13 cellular contexts compared by ENCODE assay signal in genomic region chr7:5494320-5494682, GRCh38. TPM values are rescaled to one million over a fixed set of nuclear protein-coding genes. Genes with fewer than 3 reads are reported as not detected.
DNase-seq lines count a peak whose midpoint lies in the region; ATAC-seq and TF ChIP-seq lines count a peak whose summit lies in the region.
"Had no signal": no experiment of that assay in that cellular context is flagged by ENCODE, and none has a peak within 500 bp of the region (broad histone marks: within the 10 kb centered on the region; RNA-seq: fewer than 3 reads in every experiment).

No MANE protein-coding gene starts in this region.

- no peaks in the 10 kb centered on the region for H3K27me3 ChIP-seq in BLaER1 treated with 17β-estradiol and CSF1 and Interleukin-3, amounts not matched to agents 10 nM and 100 nM
- H3K27me3 ChIP-seq in HCT116 (ENCODE audit: insufficient read depth, low read length) (no peaks in the 10 kb centered on the region), muscle layer of colon (ENCODE audit: control insufficient read depth in 1 of 2, insufficient read depth in 2 of 2, low read length in 2 of 2) (no peaks in the 10 kb centered on the region)
- H3K27me3 ChIP-seq: adrenal gland, upper lobe of right lung had no signal

- H3K27me3 Mint-ChIP-seq in T-helper 17 cell, result no peaks in the 10 kb centered on the region

- no peak for ATAC-seq in HCT116
- no peak for ATAC-seq in T-helper 17 cell

- no peaks in the 10 kb centered on the region for H3K9me2 ChIP-seq in HCT116 (ENCODE audit: insufficient read depth)

- H3K79me2 ChIP-seq in HCT116 (ENCODE audit: insufficient read depth, low read length), result peaks cover 15% of the 10 kb centered on the region; the same call in 1 of the 2 replicates

- peaks cover 35 to 53% (median 45%) of the 10 kb centered on the region in 10 experiments for H3K4me1 ChIP-seq in BLaER1 treated with 17β-estradiol and CSF1 and Interleukin-3, amounts not matched to agents 10 nM and 100 nM
- H3K4me1 ChIP-seq in HCT116 (ENCODE audit: control insufficient read depth in 1 of 2, insufficient read depth in 2 of 2, low read length in 2 of 2) (peaks cover 8 to 22% of the 10 kb centered on the region in 2 experiments; a peak in 3 of 4 replicates), muscle layer of colon (ENCODE audit: insufficient read depth, low read length) (peaks cover 36% of the 10 kb centered on the region)

- no peak overlapping the region for H3K27ac ChIP-seq in BLaER1 treated with 17β-estradiol and CSF1 and Interleukin-3, amounts not matched to agents 10 nM and 100 nM
- H3K27ac ChIP-seq in HCT116 (ENCODE audit: low read depth, low read length) (peak overlapping the region; percentile 13; the same call in 1 of the 2 replicates), muscle layer of colon (ENCODE audit: low read depth, low read length) (peak overlapping the region; percentile 72), caudate nucleus (ENCODE audit: low read depth, low read length) (no peak overlapping the region)
- H3K27ac ChIP-seq: upper lobe of right lung had no signal

- TF ChIP-seq CTCF in HCT116 (IDR thresholded peaks at IDR 0.05 in 2 of 3, conservative IDR thresholded peaks at IDR 0.05 in 1 of 3; ENCODE audit: borderline replicate concordance in 1 of 3, insufficient read depth in 1 of 3, low read depth in 2 of 3, low read length in 2 of 3), result no peak

- H3K9me3 ChIP-seq in BLaER1 treated with 17β-estradiol and CSF1 and Interleukin-3, amounts not matched to agents 10 nM and 100 nM (replicated peaks in 1 of 11), result no peaks in the 10 kb centered on the region
- H3K9me3 ChIP-seq in HCT116 (ENCODE audit: control insufficient read depth in 1 of 2, insufficient read depth in 1 of 2, low read depth in 1 of 2, low read length in 2 of 2), result no peaks in the 10 kb centered on the region
- H3K9me3 ChIP-seq in T-helper 17 cell (ENCODE audit: control insufficient read depth, low read length, poor library complexity, severe bottlenecking), result no peaks in the 10 kb centered on the region
- no peaks in the 10 kb centered on the region for H3K9me3 ChIP-seq in muscle layer of colon (ENCODE audit: low read length)
- H3K9me3 ChIP-seq: adrenal gland, Caco-2, prostate gland, upper lobe of right lung had no signal

- no peak for TF ChIP-seq POLR2A in HCT116 (IDR thresholded peaks at IDR 0.05; ENCODE audit: borderline replicate concordance, extremely low read depth, insufficient read depth, insufficient read length)

- no peak for TF ChIP-seq RAD21 in HCT116 (IDR thresholded peaks at IDR 0.05; ENCODE audit: low read depth)

- CTCF ChIA-PET in HCT116 (lab: Charles Lee), result interaction anchor here (0.7 to 2.8 kb wide), 8 partner anchors 15 to 333 kb away, joined by 3 to 37 read pairs (median 4); no protein-coding TSS in a partner anchor

- no peak overlapping the region for H3K27ac Mint-ChIP-seq in T-helper 17 cell

- BruUV-seq in HCT116 (replicated peaks; lab: Mats Ljungman, UMichigan), result no TSS peak

- no peaks in the 10 kb centered on the region for H3K36me3 Mint-ChIP-seq in T-helper 17 cell (ENCODE audit: low read depth)

- no peak overlapping the region for H3K9ac ChIP-seq in BLaER1 treated with 17β-estradiol and CSF1 and Interleukin-3, amounts not matched to agents 10 nM and 100 nM
- no peak overlapping the region for H3K9ac ChIP-seq in HCT116 (ENCODE audit: low read length)
- H3K9ac ChIP-seq in muscle layer of colon (ENCODE audit: low read length), result no peak overlapping the region

- H3K4me3 ChIP-seq in BLaER1 treated with 17β-estradiol and CSF1 and Interleukin-3, amounts not matched to agents 10 nM and 100 nM, result no peak overlapping the region
- H3K4me3 ChIP-seq in HCT116 (replicated peaks in 1 of 2; ENCODE audit: low read depth in 1 of 2, low read length in 2 of 2) (no peak overlapping the region), muscle layer of colon (ENCODE audit: low read depth in 1 of 2, low read length in 2 of 2) (no peak overlapping the region)
- H3K4me3 ChIP-seq: adrenal gland, prostate gland had no signal

- peaks cover 24 to 79% (median 55%) of the 10 kb centered on the region in 11 experiments; a peak in 21 of 22 replicates for H4K20me1 ChIP-seq in BLaER1 treated with 17β-estradiol and CSF1 and Interleukin-3, amounts not matched to agents 10 nM and 100 nM
- peaks cover 3% of the 10 kb centered on the region; the same call in 1 of the 2 replicates for H4K20me1 ChIP-seq in HCT116 (ENCODE audit: insufficient read depth)

- H3K36me3 ChIP-seq in BLaER1 treated with 17β-estradiol and CSF1 and Interleukin-3, amounts not matched to agents 10 nM and 100 nM, result peaks cover 5 to 39% (median 17%) of the 10 kb centered on the region in 11 experiments; a peak in 19 of 22 replicates
- peaks cover 0 to 7% of the 10 kb centered on the region in 2 experiments; a peak in 2 of 4 replicates for H3K36me3 ChIP-seq in HCT116 (ENCODE audit: control insufficient read depth in 1 of 2, insufficient read depth in 2 of 2, low read length in 2 of 2)
- peaks cover 7% of the 10 kb centered on the region for H3K36me3 ChIP-seq in muscle layer of colon (ENCODE audit: insufficient read depth, low read length)
- H3K36me3 ChIP-seq: adrenal gland, prostate gland, upper lobe of right lung had no signal

- H2AFZ ChIP-seq in HCT116 (ENCODE audit: low read depth, low read length, poor library complexity, severe bottlenecking), result no peak overlapping the region

- POLR2A ChIA-PET in HCT116 (lab: Charles Lee), result interaction anchor here (1.5 kb wide), 1 partner anchor 171 kb away, joined by 5 read pairs; no protein-coding TSS in a partner anchor

- RAD21 ChIA-PET in HCT116 (lab: Charles Lee; ENCODE audit: low non-redundant PET in 1 of 2, low total read pairs in 2 of 2, uncharacterized antibody in 2 of 2, unreplicated experiment in 2 of 2), result interaction anchor here (0.6 to 1.6 kb wide), 5 partner anchors 15 to 574 kb away, joined by 3 to 9 read pairs (median 4); no protein-coding TSS in a partner anchor

- H3K4me2 ChIP-seq in BLaER1 treated with 17β-estradiol and CSF1 and Interleukin-3, amounts not matched to agents 10 nM and 100 nM, result peak overlapping the region in 10 of 11 experiments; percentile 82 to 99 (median 97); a peak in 14 of 22 replicates
- peak overlapping the region; percentile 61 for H3K4me2 ChIP-seq in HCT116 (ENCODE audit: low read length)

- intact Hi-C loops in HCT116 (cut with micrococcal nuclease), result loop anchor here (1.0 to 2.0 kb wide), 3 partner anchors 32 to 171 kb away; no protein-coding TSS in a partner anchor

- peak overlapping the region; percentile 72 for H3K4me3 Mint-ChIP-seq in T-helper 17 cell
- H3K4me3 Mint-ChIP-seq: activated CD8-positive, alpha-beta T cell treated with anti-CD3 and anti-CD28 coated beads, Interleukin-2, amount 10 ng/mL, durations not matched to agents 7 days and 5 days had no signal

- peaks cover 8% of the 10 kb centered on the region for H3K4me1 Mint-ChIP-seq in T-helper 17 cell

- DNase-seq in HCT116 (ENCODE audit: low read depth, low spot score) (no peak), T-helper 17 cell (no peak), NCI-H345 (lab: John Stamatoyannopoulos, UW) (no peak), caudate nucleus (lab: John Stamatoyannopoulos, UW) (no peak), SIG-M5 treated with dmso at 0.1 percent for 504 hours (lab: John Stamatoyannopoulos, UW; ENCODE audit: unreplicated experiment) (no peak)
- no peak for DNase-seq in stimulated activated CD4-positive, alpha-beta T cell treated with anti-CD3 and anti-CD28 coated beads, Interleukin-4, amount 100 ng/mL, for 4 hours

TF ChIP-seq in HCT116, 20 proteins besides CTCF, POLR2A, EP300 and RAD21:
- TF ChIP-seq SP1 (IDR thresholded peaks at IDR 0.05; ENCODE audit: low read depth) (no peak), EZH2phosphoT487 (IDR thresholded peaks at IDR 0.05; ENCODE audit: borderline replicate concordance) (no peak), REST (IDR thresholded peaks at IDR 0.05; ENCODE audit: low read depth) (no peak), ZFX (IDR thresholded peaks at IDR 0.05) (no peak), JUND (IDR thresholded peaks at IDR 0.05) (no peak), MAX (IDR thresholded peaks at IDR 0.05) (no peak)

RNA-seq across cellular contexts. Expression of gene FBXL18, which starts 19.3 kb away (rescaled TPM):
- total RNA-seq in HCT116 (2021; ENCODE audit: unreplicated experiment) (16.5 TPM), T-helper 17 cell (1 to 10 TPM; 9.7 TPM)
- polyA plus RNA-seq in HCT116 (2012), result 6.1 and 6.6 TPM in 2 replicates

RNA-seq across cellular contexts. Expression of gene ACTB, which starts 36.1 kb away (rescaled TPM):
- total RNA-seq in HCT116 (2021; ENCODE audit: unreplicated experiment) (2,545 TPM), T-helper 17 cell (1,000 to 10,000 TPM; 3,656 to 4,118 TPM)
- polyA plus RNA-seq in HCT116 (2012), result 2,142 and 3,054 TPM in 2 replicates

Comparison
In these comparisons a context has a peak if more than half of its experiments do, and no peak if none do; other contexts are left out.
1. H3K27ac ChIP-seq: peak in HCT116 (single experiment) and muscle layer of colon (single experiment); none in BLaER1 treated with 17β-estradiol and CSF1 and Interleukin-3, amounts not matched to agents 10 nM and 100 nM (0 of 11) and caudate nucleus (single experiment).